7 cellular contexts compared by ENCODE assay signal in the genomic region with DNA sequence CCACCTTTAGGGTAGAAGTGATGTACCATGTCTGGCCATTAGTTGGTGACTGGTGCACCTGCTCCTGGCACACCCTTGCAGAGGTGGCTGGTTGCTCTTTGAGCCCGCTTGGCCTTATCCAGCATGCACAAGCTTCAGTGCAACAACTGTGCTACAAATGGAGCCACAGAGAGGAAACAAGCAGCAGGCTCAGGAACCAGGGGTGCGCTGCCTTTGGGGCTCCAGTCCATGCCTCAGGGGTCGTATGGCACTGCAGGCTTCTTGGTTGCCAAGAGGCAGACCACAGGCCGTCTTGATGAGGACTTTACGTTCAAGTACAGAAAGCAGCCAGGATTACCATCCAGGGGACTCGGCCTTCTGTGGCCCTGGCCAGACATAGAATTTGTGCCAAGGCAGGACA. TPM values are rescaled to one million over a fixed set of nuclear protein-coding genes. Genes with fewer than 3 reads are reported as not detected.
"Had no signal": no experiment of that assay in that cellular context is flagged by ENCODE, and none has a peak within 500 bp of the region (broad histone marks: within the 10 kb centered on the region; RNA-seq: fewer than 3 reads in every experiment).

No MANE protein-coding gene starts in this region.

RNA-seq across cellular contexts. Expression of a gene that starts 44.6 kb away (rescaled TPM):
- total RNA-seq: PC-3, PC-9, Right ventricle myocardium inferior, Right ventricle myocardium superior, SJCRH30, SJSA1, SK-MEL-5 had no signal
